21 cellular contexts compared by ENCODE assay signal in genomic region chr4:48223633-48224295, GRCh38. TPM values are rescaled to one million over a fixed set of nuclear protein-coding genes. Genes with fewer than 3 reads are reported as not detected.
DNase-seq lines count a peak whose midpoint lies in the region; ATAC-seq, FAIRE-seq and TF ChIP-seq lines count a peak whose summit lies in the region.
"Had no signal": no experiment of that assay in that cellular context is flagged by ENCODE, and none has a peak within 500 bp of the region (broad histone marks: within the 10 kb centered on the region; RNA-seq: fewer than 3 reads in every experiment).

No MANE protein-coding gene starts in this region.

- TF ChIP-seq POLR2A in K562 (conservative IDR thresholded peaks at IDR 0.05): no peak

- intact Hi-C loops in K562 (cut with micrococcal nuclease): no loop called here

- no peaks in the 10 kb centered on the region for H3K9me3 ChIP-seq in K562 (replicated peaks; ENCODE audit: control insufficient read depth, insufficient read depth, low read depth, low read length)

- WGBS in K562 (ENCODE audit: insufficient coverage, low coverage, missing lambda C conversion rate): 43% methylated on average over 3 of the region's 3 CpGs

- in situ Hi-C loops in K562 (cut with MboI): no loop called here

- TF ChIP-seq CTCF in K562 (IDR thresholded peaks at IDR 0.05 in 2 of 3, conservative IDR thresholded peaks at IDR 0.05 in 1 of 3; ENCODE audit: insufficient read depth in 2 of 3, low read depth in 1 of 3, low read length in 3 of 3): no peak

- POLR2A ChIA-PET in K562 (lab: Yijun Ruan, JAX): interaction anchor here (1.1 kb wide), 2 partner anchors 19 to 23 kb away, joined by 3 read pairs; no protein-coding TSS in a partner anchor

- no peak for ATAC-seq in K562
- ATAC-seq in HG03159 (IDR thresholded peaks at IDR 0.05; ENCODE audit: unreplicated experiment): no peak
- no peak for ATAC-seq in GM19463 (IDR thresholded peaks at IDR 0.05; ENCODE audit: unreplicated experiment)
- ATAC-seq: left ventricle myocardium superior had no signal

- no peak for TF ChIP-seq RAD21 in K562 (CRISPR knock-in tag; conservative IDR thresholded peaks at IDR 0.05 in 1 of 2, IDR thresholded peaks at IDR 0.05 in 1 of 2)

- H3K9ac ChIP-seq in K562 (ENCODE audit: insufficient read depth in 1 of 2, low read depth in 2 of 2, low read length in 2 of 2): no peak overlapping the region

- no peaks in the 10 kb centered on the region for H4K20me1 ChIP-seq in K562 (replicated peaks; ENCODE audit: control insufficient read depth, insufficient read depth, low read length)

- no peak for TF ChIP-seq EP300 in K562 (IDR thresholded peaks at IDR 0.05; ENCODE audit: low read length)

- H3K79me2 ChIP-seq in K562 (ENCODE audit: control insufficient read depth, insufficient read depth, low read length): peaks cover 17% of the 10 kb centered on the region; the same call in 2 of the 3 replicates

- H3K4me1 ChIP-seq in K562 (replicated peaks in 1 of 2; ENCODE audit: control insufficient read depth in 2 of 2, insufficient read depth in 2 of 2, low read length in 2 of 2): peaks cover 0 to 17% of the 10 kb centered on the region in 2 experiments; a peak in 2 of 5 replicates

- H3K4me2 ChIP-seq in K562 (ENCODE audit: insufficient read depth, low read length): no peak overlapping the region

- peak; percentile 15 for DNase-seq in Daoy (ENCODE audit: low read depth)
- DNase-seq in LoVo (ENCODE audit: low spot score): peak; percentile 31
- no peak for DNase-seq in K562 (ENCODE audit: extremely low read depth in 1 of 4, low spot score in 3 of 4)
- peak; percentile 10 for DNase-seq in iris pigment epithelial cell (ENCODE audit: low read depth)
- no peak for DNase-seq in NCI-H526 (lab: John Stamatoyannopoulos, UW)
- DNase-seq in NCI-H1417 (lab: John Stamatoyannopoulos, UW): no peak
- DNase-seq: activated CD4-positive, alpha-beta memory T cell treated with anti-CD3 and anti-CD28 coated beads, Interleukin-2, amount 10 ng/mL, durations not matched to agents 7 days and 5 days; activated naive CD8-positive, alpha-beta T cell treated with anti-CD3 and anti-CD28 coated beads, Interleukin-2, amount 10 ng/mL, durations not matched to agents 7 days and 5 days; activated T-cell treated with anti-CD3 and anti-CD28 coated beads, Interleukin-2, amount 50 U/mL, for 48 hours; CD8-positive, alpha-beta memory T cell; left ventricle myocardium superior; NCI-H1092 treated with DMSO at 0.1 percent for 48 hours; NCI-H82; RPMI8226; small intestine; stimulated activated CD4-positive, alpha-beta T cell treated with anti-CD3 and anti-CD28 coated beads, Interleukin-4, amount 100 ng/mL, for 4 hours; stimulated activated CD8-positive, alpha-beta memory T cell treated with anti-CD3 and anti-CD28 coated beads, Interleukin-4, amount 100 ng/mL, for 48 hours had no signal

- no peak for FAIRE-seq in K562 (lab: Jason Lieb, UNC)

- H3K4me3 ChIP-seq in K562: no peak overlapping the region
- H3K4me3 ChIP-seq: cardiac muscle cell had no signal

- peaks cover 3% of the 10 kb centered on the region for H3K9me1 ChIP-seq in K562 (ENCODE audit: control insufficient read depth, insufficient read depth, low read length)

- no TSS peak for BruUV-seq in K562 (replicated peaks; lab: Mats Ljungman, UMichigan)

- H3K36me3 ChIP-seq in K562 (ENCODE audit: control insufficient read depth, insufficient read depth, low read length): peaks cover 10% of the 10 kb centered on the region
- H3K36me3 ChIP-seq: cardiac muscle cell had no signal

- H3K27me3 ChIP-seq in K562 (ENCODE audit: control insufficient read depth in 2 of 2, insufficient read depth in 2 of 2, low read length in 2 of 2): no peaks in the 10 kb centered on the region
- H3K27me3 ChIP-seq: cardiac muscle cell had no signal

- H3K27ac ChIP-seq in K562 (ENCODE audit: extremely low read depth, low read depth, low read length): no peak overlapping the region
- H3K27ac ChIP-seq: cardiac muscle cell, VCaP had no signal

- CTCF ChIA-PET in K562 (lab: Yijun Ruan, JAX; ENCODE audit: low intra/inter-chr PET ratio): no interaction called here

- no peak overlapping the region for H2AFZ ChIP-seq in K562 (ENCODE audit: low read depth, low read length)

TF ChIP-seq in K562, 482 proteins besides CTCF, POLR2A, EP300 and RAD21:
- TF ChIP-seq MEIS2 (IDR thresholded peaks at IDR 0.05; ENCODE audit: partially characterized antibody) (peak; percentile 42), FOSL1 (tag; conservative IDR thresholded peaks at IDR 0.05) (peak; percentile 30; the same call in 1 of the 2 replicates), TCF7L2 (IDR thresholded peaks at IDR 0.05; ENCODE audit: low read depth, low read length) (no peak)

RNA-seq across cellular contexts. Expression of gene TEC, which starts 45.9 kb away (rescaled TPM):
- total RNA-seq in Daoy (2014; rRNA removed; shearing (Covaris generic)): 0.23 and 0.24 TPM in 2 replicates
- total RNA-seq in K562 (2011; cell fraction: chromatin; rRNA removed; ENCODE audit: low replicate concordance): 12.7 and 33.0 TPM in 2 replicates
- 6.3 and 7.9 TPM in 2 replicates for total RNA-seq in K562 (2011; cell fraction: nucleolus; rRNA removed)
- 11.6 and 13.3 TPM in 2 replicates for total RNA-seq in K562 (2011; cell fraction: nucleoplasm; rRNA removed)
- 9.6 and 14.7 TPM in 2 replicates for total RNA-seq in K562 (2014; rRNA removed)
- total RNA-seq in K562 (2014; rRNA removed; fragmentation: Illumina TruSeq; extraction: Trizol): 10.2 and 11.4 TPM in 2 replicates
- 12.5 and 13.0 TPM in 2 replicates for total RNA-seq in K562 (2015; rRNA removed; fragmentation: Illumina TruSeq; extraction: Trizol)
- total RNA-seq in K562 (2021): 6.8 and 8.0 TPM in 2 replicates
- 8.0 and 9.8 TPM in 2 replicates for polyA plus RNA-seq in K562 (2011; rRNA removed)
- 1.8 and 5.7 TPM in 2 replicates for polyA plus RNA-seq in K562 (2011; cell fraction: cytosol; rRNA removed)
- 10.2 and 21.9 TPM in 2 replicates for polyA plus RNA-seq in K562 (2011; cell fraction: nucleus; rRNA removed)
- 7.2 and 7.8 TPM in 2 replicates for polyA plus RNA-seq in K562 (2012)
- 7.4 and 8.8 TPM in 2 replicates for polyA plus RNA-seq in K562 (2014; fragmentation: Illumina TruSeq; extraction: Trizol)
- polyA plus RNA-seq in K562 (2014; fragmentation: Nextera tagmentation; extraction: Ambion mirVana): 1 to 10 TPM; 5.3 to 8.2 TPM
- polyA plus RNA-seq in K562 (2014; rRNA removed): 6.8 and 10.6 TPM in 2 replicates
- 15.1 and 25.1 TPM in 2 replicates for polyA minus RNA-seq in K562 (2011; rRNA and poly(A)+ RNA removed)
- 4.4 and 5.4 TPM in 2 replicates for polyA minus RNA-seq in K562 (2011; cell fraction: cytosol; rRNA and poly(A)+ RNA removed)
- polyA minus RNA-seq in K562 (2011; cell fraction: nucleus; rRNA and poly(A)+ RNA removed): 11.6 and 30.9 TPM in 2 replicates

Comparison
In these comparisons a context has a peak if more than half of its experiments do, and no peak if none do; other contexts are left out.
1. DNase-seq: peak in Daoy (single experiment), LoVo (single experiment) and iris pigment epithelial cell (single experiment); none in K562 (0 of 4), NCI-H526 (0 of 2) and NCI-H1417 (0 of 3).